14 cellular contexts compared by ENCODE assay signal in genomic region chr5:14213253-14213652, GRCh38.
A peak's percentile ranks its signal among the peaks of the same experiment; 100 is the strongest.
DNase-seq lines count a peak whose midpoint lies in the region; ATAC-seq, FAIRE-seq and TF ChIP-seq lines count a peak whose summit lies in the region.
"Had no signal": no experiment of that assay in that cellular context is flagged by ENCODE, and none has a peak within 500 bp of the region (broad histone marks: within the 10 kb centered on the region; RNA-seq: fewer than 3 reads in every experiment).

No MANE protein-coding gene starts in this region.

- H3F3A ChIP-seq in DOHH2 (ENCODE audit: control insufficient read depth, insufficient read depth) = no peaks in the 10 kb centered on the region; the same call in 1 of the 2 replicates

- no peak overlapping the region for H2AFZ ChIP-seq in hepatocyte
- H2AFZ ChIP-seq: neural progenitor cell had no signal

- H3K27ac ChIP-seq in DOHH2 (ENCODE audit: low read depth, low read length) = no peak overlapping the region
- H3K27ac ChIP-seq in RWPE2 (ENCODE audit: poor library complexity, severe bottlenecking) = peak overlapping the region; percentile 99
- H3K27ac ChIP-seq in hepatocyte = peak overlapping the region; percentile 67
- H3K27ac ChIP-seq: neural progenitor cell had no signal

- TF ChIP-seq CTCF in DOHH2 (IDR thresholded peaks at IDR 0.05; ENCODE audit: low read depth, low read length, poor library complexity, severe bottlenecking) (no peak), RWPE2 (IDR thresholded peaks at IDR 0.05; ENCODE audit: poor library complexity, severe bottlenecking) (no peak), hepatocyte (IDR thresholded peaks at IDR 0.05; ENCODE audit: poor library complexity) (no peak)

- H3K9me2 ChIP-seq in DOHH2 (replicated peaks; ENCODE audit: control insufficient read depth, low read length) (no peaks in the 10 kb centered on the region), hepatocyte (replicated peaks; ENCODE audit: insufficient read depth) (no peaks in the 10 kb centered on the region)

- peaks cover 66% of the 10 kb centered on the region for H3K4me1 ChIP-seq in DOHH2 (ENCODE audit: control insufficient read depth, low read length)
- H3K4me1 ChIP-seq in RWPE2 (ENCODE audit: insufficient read depth, poor library complexity, severe bottlenecking) = peaks cover 68% of the 10 kb centered on the region
- peaks cover 24% of the 10 kb centered on the region for H3K4me1 ChIP-seq in hepatocyte (ENCODE audit: insufficient read depth)

- ATAC-seq in RWPE2 (ENCODE audit: low read depth) = no peak
- ATAC-seq in GM18498 (IDR thresholded peaks at IDR 0.05; ENCODE audit: unreplicated experiment) = no peak
- no peak for ATAC-seq in GM21526 (IDR thresholded peaks at IDR 0.05; ENCODE audit: low FRiP score, unreplicated experiment)

- H3K79me2 ChIP-seq in DOHH2 (ENCODE audit: control insufficient read depth, low read length) (peaks cover 91% of the 10 kb centered on the region), hepatocyte (peaks cover 89% of the 10 kb centered on the region)

- H3K36me3 ChIP-seq in DOHH2 (ENCODE audit: control insufficient read depth, low read length) = no peaks in the 10 kb centered on the region
- peaks cover 4% of the 10 kb centered on the region; the same call in 1 of the 2 replicates for H3K36me3 ChIP-seq in RWPE2 (ENCODE audit: low read depth)
- no peaks in the 10 kb centered on the region for H3K36me3 ChIP-seq in hepatocyte (replicated peaks; ENCODE audit: insufficient read depth, low read depth)
- H3K36me3 ChIP-seq: neural progenitor cell had no signal

- FAIRE-seq in frontal cortex (lab: Jason Lieb, UNC) = no peak

- WGBS in hepatocyte (ENCODE audit: low lambda C conversion rate, missing lambda C conversion rate) = 79% methylated on average over 1 of the region's 1 CpG

- DNase-seq in RWPE2 (ENCODE audit: low spot score) (no peak), hepatocyte (ENCODE audit: low spot score) (no peak), renal cortical epithelial cell (ENCODE audit: low read depth) (peak; percentile 47), frontal cortex (ENCODE audit: low spot score in 2 of 2) (no peak)
- no peak for DNase-seq in stimulated activated CD4-positive, alpha-beta T cell treated with anti-CD3 and anti-CD28 coated beads, Interleukin-4, amount 100 ng/mL, for 4 hours
- DNase-seq: activated CD4-positive, alpha-beta memory T cell treated with anti-CD3 and anti-CD28 coated beads, Interleukin-2, amount 10 ng/mL, durations not matched to agents 7 days and 5 days; activated T-cell treated with anti-CD3 and anti-CD28 coated beads, Interleukin-2, amount 50 U/mL, for 24 hours; COR-L47; retina; SW 1271 had no signal

- no peak overlapping the region for H3K4me3 ChIP-seq in DOHH2 (ENCODE audit: low read length)
- H3K4me3 ChIP-seq in RWPE2 (ENCODE audit: severe bottlenecking) = no peak overlapping the region
- no peak overlapping the region for H3K4me3 ChIP-seq in hepatocyte
- H3K4me3 ChIP-seq: neural progenitor cell had no signal

- no peaks in the 10 kb centered on the region for H3K9me3 ChIP-seq in DOHH2 (ENCODE audit: control insufficient read depth, insufficient read depth, low read length)
- H3K9me3 ChIP-seq in RWPE2 (ENCODE audit: severe bottlenecking) = no peaks in the 10 kb centered on the region
- H3K9me3 ChIP-seq in hepatocyte (ENCODE audit: low read depth) = no peaks in the 10 kb centered on the region

- H4K20me1 ChIP-seq in DOHH2 (ENCODE audit: control insufficient read depth, insufficient read depth, low read depth, low read length) (no peaks in the 10 kb centered on the region; the same call in 1 of the 2 replicates), hepatocyte (ENCODE audit: insufficient read depth, poor library complexity, severe bottlenecking) (peaks cover 34% of the 10 kb centered on the region)

- H3K27me3 ChIP-seq in DOHH2 (ENCODE audit: control insufficient read depth, low read length) = no peaks in the 10 kb centered on the region
- no peaks in the 10 kb centered on the region for H3K27me3 ChIP-seq in RWPE2 (ENCODE audit: insufficient read depth, poor library complexity, severe bottlenecking)
- no peaks in the 10 kb centered on the region for H3K27me3 ChIP-seq in hepatocyte
- H3K27me3 ChIP-seq: neural progenitor cell had no signal

- H3K4me2 ChIP-seq in DOHH2 (ENCODE audit: low read length) = peak overlapping the region; percentile 41; the same call in 1 of the 2 replicates
- peak overlapping the region; percentile 54 for H3K4me2 ChIP-seq in hepatocyte
- H3K4me2 ChIP-seq: neural progenitor cell had no signal
